8 cellular contexts compared by ENCODE assay signal in the genomic region with DNA sequence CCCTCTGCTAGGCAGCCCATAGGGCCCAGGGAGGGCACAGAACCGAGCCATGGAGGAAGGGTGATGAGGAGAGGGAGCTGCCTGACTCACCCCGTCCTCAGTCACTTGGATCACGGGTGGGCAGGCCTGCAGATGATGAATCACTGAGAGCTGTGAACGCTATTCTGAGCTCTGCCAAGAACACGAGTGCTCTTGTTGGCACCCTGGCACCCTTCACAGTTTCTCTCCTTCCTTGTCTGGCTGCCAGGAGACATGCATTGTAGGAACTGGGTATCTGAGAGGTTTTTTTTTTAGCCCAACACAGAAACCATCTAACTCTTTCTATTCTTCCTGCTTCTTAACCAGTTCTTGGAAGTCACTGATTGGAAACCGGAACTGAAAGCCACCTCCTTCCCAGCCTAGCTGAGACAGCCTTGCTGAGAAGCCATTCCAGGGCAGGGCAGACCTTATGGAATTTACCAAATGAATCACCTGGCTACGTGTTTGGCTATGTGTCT.
A peak's percentile ranks its signal among the peaks of the same experiment; 100 is the strongest.
DNase-seq lines count a peak whose midpoint lies in the region; ATAC-seq and TF ChIP-seq lines count a peak whose summit lies in the region.

No MANE protein-coding gene starts in this region.

- H3K36me3 ChIP-seq in heart left ventricle: no peaks in the 10 kb centered on the region
- H3K36me3 ChIP-seq in sigmoid colon: no peaks in the 10 kb centered on the region

- peak overlapping the region in 7 of 12 donors; percentile 3 to 45 (median 28) for H3K4me3 ChIP-seq in heart left ventricle
- H3K4me3 ChIP-seq in sigmoid colon: peak overlapping the region in 3 of 4 donors; percentile 19 to 26 (median 21)

- peak; percentile 87 to 88 for ATAC-seq in activated naive CD4-positive, alpha-beta T cell treated with anti-CD3 and anti-CD28 coated beads, Interleukin-2, amount 50 U/mL, for 72 hours
- peak; percentile 72 to 97 (median 94) for ATAC-seq in heart left ventricle
- no peak for ATAC-seq in GM21737 (IDR thresholded peaks at IDR 0.05; ENCODE audit: unreplicated experiment)

- peak in 1 of 4 donors; percentile 65 for TF ChIP-seq EP300 in sigmoid colon (IDR thresholded peaks at IDR 0.05)

- peak overlapping the region in 1 of 2 donors; percentile 47 for H3K27ac Mint-ChIP-seq in activated naive CD4-positive, alpha-beta T cell treated with anti-CD3 and anti-CD28 coated beads, Interleukin-2, amount 50 U/mL, for 72 hours
- peak overlapping the region; percentile 35 for H3K27ac Mint-ChIP-seq in activated T-helper 1 cell treated with anti-CD3 and anti-CD28 coated beads, Interleukin-12 subunit alpha, Interleukin-12 subunit beta, Interleukin-2, Interleukin-4 antibody, amounts not matched to agents 30 ng/mL and 10 ng/mL and 1 ng/mL, durations not matched to agents 14 hours and 24 hours and 36 hours

- peaks cover 0 to 18% (median 6%) of the 10 kb centered on the region in 12 donors for H3K9me3 ChIP-seq in heart left ventricle
- peaks cover 0 to 3% (median 0%) of the 10 kb centered on the region in 4 donors for H3K9me3 ChIP-seq in sigmoid colon

- no peak for TF ChIP-seq POLR2A in heart left ventricle (IDR thresholded peaks at IDR 0.05)
- TF ChIP-seq POLR2A in sigmoid colon (IDR thresholded peaks at IDR 0.05): no peak

- TF ChIP-seq CTCF in heart left ventricle (IDR thresholded peaks at IDR 0.05): no peak
- no peak for TF ChIP-seq CTCF in sigmoid colon (IDR thresholded peaks at IDR 0.05)

- peaks cover 12 to 16% of the 10 kb centered on the region in 2 donors for H3K36me3 Mint-ChIP-seq in activated naive CD4-positive, alpha-beta T cell treated with anti-CD3 and anti-CD28 coated beads, Interleukin-2, amount 50 U/mL, for 72 hours
- peaks cover 25% of the 10 kb centered on the region for H3K36me3 Mint-ChIP-seq in activated T-helper 1 cell treated with anti-CD3 and anti-CD28 coated beads, Interleukin-12 subunit alpha, Interleukin-12 subunit beta, Interleukin-2, Interleukin-4 antibody, amounts not matched to agents 30 ng/mL and 10 ng/mL and 1 ng/mL, durations not matched to agents 14 hours and 24 hours and 36 hours (ENCODE audit: low read depth)

- H3K9me3 Mint-ChIP-seq in activated naive CD4-positive, alpha-beta T cell treated with anti-CD3 and anti-CD28 coated beads, Interleukin-2, amount 50 U/mL, for 72 hours: peaks cover 4 to 13% of the 10 kb centered on the region in 2 donors
- peaks cover 18% of the 10 kb centered on the region for H3K9me3 Mint-ChIP-seq in activated T-helper 1 cell treated with anti-CD3 and anti-CD28 coated beads, Interleukin-12 subunit alpha, Interleukin-12 subunit beta, Interleukin-2, Interleukin-4 antibody, amounts not matched to agents 30 ng/mL and 10 ng/mL and 1 ng/mL, durations not matched to agents 14 hours and 24 hours and 36 hours

- peaks cover 53% of the 10 kb centered on the region for H3K4me1 Mint-ChIP-seq in activated T-helper 1 cell treated with anti-CD3 and anti-CD28 coated beads, Interleukin-12 subunit alpha, Interleukin-12 subunit beta, Interleukin-2, Interleukin-4 antibody, amounts not matched to agents 30 ng/mL and 10 ng/mL and 1 ng/mL, durations not matched to agents 14 hours and 24 hours and 36 hours (ENCODE audit: low read depth)

- no peaks in the 10 kb centered on the region for H3K27me3 Mint-ChIP-seq in activated T-helper 1 cell treated with anti-CD3 and anti-CD28 coated beads, Interleukin-12 subunit alpha, Interleukin-12 subunit beta, Interleukin-2, Interleukin-4 antibody, amounts not matched to agents 30 ng/mL and 10 ng/mL and 1 ng/mL, durations not matched to agents 14 hours and 24 hours and 36 hours (ENCODE audit: insufficient read depth)

- H3K27ac ChIP-seq in heart left ventricle (peak overlapping the region in 5 of 12 donors; percentile 1 to 89 (median 57)), sigmoid colon (peak overlapping the region; percentile 82 to 84 (median 82))

- intact Hi-C loops in activated T-helper 1 cell treated with anti-CD3 and anti-CD28 coated beads, Interleukin-12 subunit alpha, Interleukin-12 subunit beta, Interleukin-2, Interleukin-4 antibody, amounts not matched to agents 30 ng/mL and 10 ng/mL and 1 ng/mL, durations not matched to agents 14 hours and 24 hours and 36 hours (cut with micrococcal nuclease): loop anchor here (2.0 kb wide), 1 partner anchor 63 kb away; no protein-coding TSS in a partner anchor
- intact Hi-C loops in heart left ventricle (cut with DNase I) (loop anchor here in 1 of 10 donors (5.0 kb wide), 1 partner anchor 144 kb away; no protein-coding TSS in a partner anchor), sigmoid colon (cut with DNase I) (loop anchor here (2.0 kb wide), 1 partner anchor 139 kb away; a partner anchor contains a TSS)

- H3K4me1 ChIP-seq in heart left ventricle (peaks cover 0 to 54% (median 5%) of the 10 kb centered on the region in 12 donors), sigmoid colon (peaks cover 0 to 28% (median 26%) of the 10 kb centered on the region in 4 donors)

- no peak overlapping the region for H3K4me3 Mint-ChIP-seq in activated T-helper 1 cell treated with anti-CD3 and anti-CD28 coated beads, Interleukin-12 subunit alpha, Interleukin-12 subunit beta, Interleukin-2, Interleukin-4 antibody, amounts not matched to agents 30 ng/mL and 10 ng/mL and 1 ng/mL, durations not matched to agents 14 hours and 24 hours and 36 hours

- DNase-seq in activated naive CD4-positive, alpha-beta T cell treated with anti-CD3 and anti-CD28 coated beads, Interleukin-2, amount 50 U/mL, for 72 hours (ENCODE audit: low spot score in 2 of 2): peak in 1 of 2 donors; percentile 8
- DNase-seq in activated naive CD4-positive, alpha-beta T cell (lab: John Stamatoyannopoulos, UW): no peak
- no peak for DNase-seq in activated T-helper 1 cell treated with anti-CD3 and anti-CD28 coated beads, Interleukin-12 subunit alpha, Interleukin-12 subunit beta, Interleukin-2, Interleukin-4 antibody, amounts not matched to agents 30 ng/mL and 10 ng/mL and 1 ng/mL, durations not matched to agents 14 hours and 24 hours and 36 hours (ENCODE audit: low spot score)
- DNase-seq in heart left ventricle (peak; percentile 42 to 82 (median 70)), sigmoid colon (peak; percentile 94), D341Med (ENCODE audit: low spot score) (no peak), NCI-H526 treated with DMSO at 0.1 percent for 48 hours (lab: John Stamatoyannopoulos, UW) (no peak)

- WGBS in heart left ventricle, 4 donors: 29 to 36% (median 31%) methylated on average over 7 of the region's 7 CpGs
- WGBS in sigmoid colon, 2 donors: 7 to 39% methylated on average over 7 of the region's 7 CpGs

- H3K27me3 ChIP-seq in heart left ventricle (no peaks in the 10 kb centered on the region), sigmoid colon (no peaks in the 10 kb centered on the region)

Comparison
In these comparisons a context has a peak if more than half of its experiments do, and no peak if none do; other contexts are left out.
1. DNase-seq: peak in heart left ventricle (5 of 5) and sigmoid colon (single experiment); none in activated naive CD4-positive, alpha-beta T cell (0 of 4), activated T-helper 1 cell treated with anti-CD3 and anti-CD28 coated beads, Interleukin-12 subunit alpha, Interleukin-12 subunit beta, Interleukin-2, Interleukin-4 antibody, amounts not matched to agents 30 ng/mL and 10 ng/mL and 1 ng/mL, durations not matched to agents 14 hours and 24 hours and 36 hours (single experiment), D341Med (single experiment) and NCI-H526 treated with DMSO at 0.1 percent for 48 hours (single experiment).